Comparison of ENCODE assay signal across 2 cellular contexts in the genomic region with DNA sequence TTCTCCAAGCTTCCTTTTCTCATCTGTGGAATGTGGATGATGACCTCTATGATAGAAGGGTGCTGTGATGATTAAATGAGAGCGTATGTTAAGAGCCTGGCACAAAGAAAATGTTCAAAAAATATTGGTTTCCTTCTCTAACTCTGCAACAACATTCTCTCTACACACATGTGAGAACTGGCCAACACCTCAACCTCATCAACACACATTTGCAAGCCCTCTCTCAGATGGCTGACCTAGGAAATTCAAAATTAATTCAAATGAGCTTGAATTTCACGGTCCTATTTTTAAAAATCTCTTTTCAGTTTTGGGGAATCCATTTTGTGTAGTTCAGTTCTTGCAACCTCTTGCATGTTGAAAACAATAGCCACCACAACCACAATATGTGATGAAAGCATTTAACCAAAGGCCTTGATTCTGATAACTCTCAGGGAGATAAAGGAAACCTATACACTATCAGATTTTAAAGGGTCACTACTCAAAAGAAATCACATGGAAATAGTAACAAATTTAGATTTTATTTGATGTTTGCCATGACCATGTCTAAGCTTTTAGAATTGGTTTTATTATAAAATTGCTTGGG.
TF ChIP-seq lines count a peak whose summit lies in the region.

No MANE protein-coding gene starts in this region.

TF ChIP-seq in SK-N-SH, 30 proteins besides CTCF, POLR2A, EP300 and RAD21 (continued from another document):
- TF ChIP-seq SIN3A (IDR thresholded peaks at IDR 0.05; ENCODE audit: borderline replicate concordance, low read depth, low read length) = no peak
- no peak for TF ChIP-seq NRF1 (IDR thresholded peaks at IDR 0.05; ENCODE audit: low read depth, low read length)
- no peak for TF ChIP-seq GABPA (IDR thresholded peaks at IDR 0.05; ENCODE audit: low read depth)
- no peak for TF ChIP-seq RFX5 (IDR thresholded peaks at IDR 0.05; ENCODE audit: low read length)
- TF ChIP-seq, protein P1, sequence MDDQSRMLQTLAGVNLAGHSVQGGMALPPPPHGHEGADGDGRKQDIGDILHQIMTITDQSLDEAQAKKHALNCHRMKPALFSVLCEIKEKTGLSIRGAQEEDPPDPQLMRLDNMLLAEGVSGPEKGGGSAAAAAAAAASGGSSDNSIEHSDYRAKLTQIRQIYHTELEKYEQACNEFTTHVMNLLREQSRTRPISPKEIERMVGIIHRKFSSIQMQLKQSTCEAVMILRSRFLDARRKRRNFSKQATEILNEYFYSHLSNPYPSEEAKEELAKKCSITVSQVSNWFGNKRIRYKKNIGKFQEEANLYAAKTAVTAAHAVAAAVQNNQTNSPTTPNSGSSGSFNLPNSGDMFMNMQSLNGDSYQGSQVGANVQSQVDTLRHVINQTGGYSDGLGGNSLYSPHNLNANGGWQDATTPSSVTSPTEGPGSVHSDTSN (IDR thresholded peaks at IDR 0.05) = no peak
- no peak for TF ChIP-seq EZH2phosphoT487 (IDR thresholded peaks at IDR 0.05; ENCODE audit: borderline replicate concordance, low read depth)
- no peak for TF ChIP-seq YY1 (IDR thresholded peaks at IDR 0.05; ENCODE audit: low read depth)
- TF ChIP-seq JUND (IDR thresholded peaks at IDR 0.05) = no peak
- TF ChIP-seq TCF12 (IDR thresholded peaks at IDR 0.05) = no peak
- TF ChIP-seq RCOR1 (IDR thresholded peaks at IDR 0.05; ENCODE audit: low read length) = no peak
- TF ChIP-seq POLR2AphosphoS5 (IDR thresholded peaks at IDR 0.05; ENCODE audit: low read depth, low read length) = no peak
- TF ChIP-seq, protein P2, sequence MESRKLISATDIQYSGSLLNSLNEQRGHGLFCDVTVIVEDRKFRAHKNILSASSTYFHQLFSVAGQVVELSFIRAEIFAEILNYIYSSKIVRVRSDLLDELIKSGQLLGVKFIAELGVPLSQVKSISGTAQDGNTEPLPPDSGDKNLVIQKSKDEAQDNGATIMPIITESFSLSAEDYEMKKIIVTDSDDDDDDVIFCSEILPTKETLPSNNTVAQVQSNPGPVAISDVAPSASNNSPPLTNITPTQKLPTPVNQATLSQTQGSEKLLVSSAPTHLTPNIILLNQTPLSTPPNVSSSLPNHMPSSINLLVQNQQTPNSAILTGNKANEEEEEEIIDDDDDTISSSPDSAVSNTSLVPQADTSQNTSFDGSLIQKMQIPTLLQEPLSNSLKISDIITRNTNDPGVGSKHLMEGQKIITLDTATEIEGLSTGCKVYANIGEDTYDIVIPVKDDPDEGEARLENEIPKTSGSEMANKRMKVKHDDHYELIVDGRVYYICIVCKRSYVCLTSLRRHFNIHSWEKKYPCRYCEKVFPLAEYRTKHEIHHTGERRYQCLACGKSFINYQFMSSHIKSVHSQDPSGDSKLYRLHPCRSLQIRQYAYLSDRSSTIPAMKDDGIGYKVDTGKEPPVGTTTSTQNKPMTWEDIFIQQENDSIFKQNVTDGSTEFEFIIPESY (IDR thresholded peaks at IDR 0.05; ENCODE audit: borderline replicate concordance, low read depth) = no peak
- no peak for TF ChIP-seq FOXM1 (IDR thresholded peaks at IDR 0.05; ENCODE audit: low read depth)
- no peak for TF ChIP-seq TEAD4 (IDR thresholded peaks at IDR 0.05; ENCODE audit: borderline replicate concordance, insufficient read depth)
- TF ChIP-seq NFIC (IDR thresholded peaks at IDR 0.05; ENCODE audit: borderline replicate concordance) = no peak
- TF ChIP-seq GATA2 (CRISPR knock-in tag; IDR thresholded peaks at IDR 0.05) = no peak
TF ChIP-seq in SK-N-SH: peak in this region for 0.

TF ChIP-seq in SK-N-SH treated with all-trans-retinoic acid at 6 μM for 48 hours, 23 proteins besides CTCF, POLR2A, EP300 and RAD21 (continued from another document):
- TF ChIP-seq, protein P3, sequence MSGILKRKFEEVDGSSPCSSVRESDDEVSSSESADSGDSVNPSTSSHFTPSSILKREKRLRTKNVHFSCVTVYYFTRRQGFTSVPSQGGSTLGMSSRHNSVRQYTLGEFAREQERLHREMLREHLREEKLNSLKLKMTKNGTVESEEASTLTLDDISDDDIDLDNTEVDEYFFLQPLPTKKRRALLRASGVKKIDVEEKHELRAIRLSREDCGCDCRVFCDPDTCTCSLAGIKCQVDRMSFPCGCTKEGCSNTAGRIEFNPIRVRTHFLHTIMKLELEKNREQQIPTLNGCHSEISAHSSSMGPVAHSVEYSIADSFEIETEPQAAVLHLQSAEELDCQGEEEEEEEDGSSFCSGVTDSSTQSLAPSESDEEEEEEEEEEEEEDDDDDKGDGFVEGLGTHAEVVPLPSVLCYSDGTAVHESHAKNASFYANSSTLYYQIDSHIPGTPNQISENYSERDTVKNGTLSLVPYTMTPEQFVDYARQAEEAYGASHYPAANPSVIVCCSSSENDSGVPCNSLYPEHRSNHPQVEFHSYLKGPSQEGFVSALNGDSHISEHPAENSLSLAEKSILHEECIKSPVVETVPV (CRISPR knock-in tag; IDR thresholded peaks at IDR 0.05) = no peak
